ENCODE assay signal across 19 cellular contexts in the genomic region with DNA sequence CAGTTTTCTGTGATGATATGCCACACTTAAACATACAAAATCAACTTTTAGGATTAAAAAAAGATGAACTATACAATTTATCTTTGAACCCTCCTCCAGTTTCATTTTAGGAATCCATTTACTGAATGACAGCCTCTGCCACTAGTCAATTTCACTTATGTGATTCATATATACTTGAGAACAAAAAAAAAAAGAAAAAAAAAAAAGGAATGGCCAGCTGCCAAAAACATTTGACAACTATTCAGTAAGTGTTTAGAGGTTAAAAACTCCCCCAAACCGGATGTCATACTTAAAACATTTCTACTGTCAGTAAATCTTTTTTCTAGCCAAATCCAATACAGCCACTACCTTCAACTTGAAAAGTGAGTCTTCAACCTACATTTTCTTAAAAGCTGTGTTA.
A peak's percentile ranks its signal among the peaks of the same experiment; 100 is the strongest.
DNase-seq lines count a peak whose midpoint lies in the region; ATAC-seq and TF ChIP-seq lines count a peak whose summit lies in the region.
"Had no signal": no experiment of that assay in that cellular context is flagged by ENCODE, and none has a peak within 500 bp of the region (broad histone marks: within the 10 kb centered on the region; RNA-seq: fewer than 3 reads in every experiment).

No MANE protein-coding gene starts in this region.

- no peaks in the 10 kb centered on the region for H3K9me3 ChIP-seq in MG63
- H3K9me3 ChIP-seq: A549, upper lobe of left lung had no signal

- H3K4me3 Mint-ChIP-seq in immature natural killer cell, result no peak overlapping the region
- H3K4me3 Mint-ChIP-seq: activated T-cell treated with anti-CD3 and anti-CD28 coated beads, Interleukin-2, amount 50 U/mL, for 72 hours had no signal

- H3K27me3 Mint-ChIP-seq in immature natural killer cell (ENCODE audit: low read depth in 3 of 3), result no peaks in the 10 kb centered on the region

- no peaks in the 10 kb centered on the region for H3K27me3 ChIP-seq in MG63
- H3K27me3 ChIP-seq: upper lobe of left lung had no signal

- H3K36me3 Mint-ChIP-seq in immature natural killer cell, result no peaks in the 10 kb centered on the region

- H3K9me3 Mint-ChIP-seq in immature natural killer cell, result no peaks in the 10 kb centered on the region

- no peak for ATAC-seq in GM19035 (IDR thresholded peaks at IDR 0.05; ENCODE audit: unreplicated experiment)
- ATAC-seq: A549; activated CD4-positive, CD25-positive, alpha-beta regulatory T cell treated with anti-CD3 and anti-CD28 coated beads, Interleukin-2, amount 50 U/mL, for 24 hours; activated T-cell treated with anti-CD3 and anti-CD28 coated beads, Interleukin-2, amount 50 U/mL, for 72 hours had no signal

- TF ChIP-seq CTCF in astrocyte of the spinal cord (IDR thresholded peaks at IDR 0.05; ENCODE audit: low read depth, low read length), result no peak

- H3K36me3 ChIP-seq in MG63, result no peaks in the 10 kb centered on the region
- H3K36me3 ChIP-seq: upper lobe of left lung had no signal

- in situ Hi-C loops in astrocyte of the spinal cord (cut with HindIII; ENCODE audit: low sequenced_read_pairs), result no loop called here

- DNase-seq in COLO829 (ENCODE audit: low spot score), result peak; percentile 0
- peak; percentile 80 for DNase-seq in M059J (ENCODE audit: low read depth)
- DNase-seq in astrocyte of the spinal cord (ENCODE audit: low read depth, low spot score), result peak; percentile 7
- DNase-seq in glomerular visceral epithelial cell (ENCODE audit: extremely low spot score), result peak; percentile 19
- no peak for DNase-seq in MG63
- no peak for DNase-seq in activated T-cell treated with anti-CD3 and anti-CD28 coated beads for 4 hours
- DNase-seq in immature natural killer cell, result no peak
- DNase-seq: activated naive CD4-positive, alpha-beta T cell treated with anti-CD3 and anti-CD28 coated beads, Interleukin-2, amount 50 U/mL, for 16 hours; activated T-cell treated with anti-CD3 and anti-CD28 coated beads, Interleukin-2, amount 50 U/mL, for 72 hours; KG1; mammary epithelial cell; NCI-H1048; NCI-H2081; NCI-H510A treated with DMSO at 0.1 percent for 48 hours; stimulated activated CD8-positive, alpha-beta memory T cell treated with anti-CD3 and anti-CD28 coated beads, Interleukin-4, amount 100 ng/mL, for 48 hours; upper lobe of left lung had no signal

- H3K27ac Mint-ChIP-seq in immature natural killer cell, result no peak overlapping the region
- H3K27ac Mint-ChIP-seq: activated T-cell treated with anti-CD3 and anti-CD28 coated beads, Interleukin-2, amount 50 U/mL, for 72 hours had no signal

- no peaks in the 10 kb centered on the region for H3K4me1 Mint-ChIP-seq in immature natural killer cell

- no peak overlapping the region for H3K4me3 ChIP-seq in astrocyte of the spinal cord (ENCODE audit: low read depth, low read length)
- H3K4me3 ChIP-seq in MG63, result no peak overlapping the region
- H3K4me3 ChIP-seq: A549, upper lobe of left lung had no signal

Comparison
In these comparisons a context has a peak if more than half of its experiments do, and no peak if none do; other contexts are left out.
1. DNase-seq: peak in COLO829 (single experiment), M059J (single experiment), astrocyte of the spinal cord (single experiment) and glomerular visceral epithelial cell (single experiment); none in MG63 (single experiment), activated T-cell treated with anti-CD3 and anti-CD28 coated beads for 4 hours (single experiment) and immature natural killer cell (0 of 3).